ENCODE assay signal across 27 cellular contexts in genomic region chr19:42472402-42473147, GRCh38. TPM values are rescaled to one million over a fixed set of nuclear protein-coding genes. Genes with fewer than 3 reads are reported as not detected.
"Had no signal": no experiment of that assay in that cellular context is flagged by ENCODE, and none has a peak within 500 bp of the region (broad histone marks: within the 10 kb centered on the region; RNA-seq: fewer than 3 reads in every experiment).

No MANE protein-coding gene starts in this region.

- H3K9me3 ChIP-seq: esophagus muscularis mucosa, left ventricle myocardium inferior, right atrium auricular region, transverse colon had no signal

- H3K27ac Mint-ChIP-seq: activated CD4-positive, alpha-beta T cell treated with anti-CD3 and anti-CD28 coated beads, Interleukin-2, amount 10 ng/mL, durations not matched to agents 24 days and 14 days; activated CD8-positive, alpha-beta T cell treated with anti-CD3 and anti-CD28 coated beads, Interleukin-2, amount 10 ng/mL, durations not matched to agents 7 days and 5 days; activated naive CD8-positive, alpha-beta T cell; brain; memory B cell; natural killer cell treated with Interleukin-12 subunit alpha and Interleukin-12 subunit beta and Interleukin-15 and Interleukin-18, amount 100 ng/mL, for 72 hours had no signal

- H3K36me3 Mint-ChIP-seq: activated naive CD8-positive, alpha-beta T cell; brain; memory B cell; natural killer cell treated with Interleukin-12 subunit alpha and Interleukin-12 subunit beta and Interleukin-15 and Interleukin-18, amount 100 ng/mL, for 72 hours had no signal

- H3K4me3 ChIP-seq: esophagus muscularis mucosa, left ventricle myocardium inferior, right atrium auricular region, transverse colon had no signal

- ATAC-seq: activated CD8-positive, alpha-beta T cell treated with anti-CD3 and anti-CD28 coated beads, Interleukin-2, amount 10 ng/mL, durations not matched to agents 7 days and 5 days; natural killer cell treated with Interleukin-12 subunit alpha and Interleukin-12 subunit beta and Interleukin-15 and Interleukin-18, amount 100 ng/mL, for 72 hours had no signal

- H3K4me3 Mint-ChIP-seq: activated CD4-positive, alpha-beta T cell treated with anti-CD3 and anti-CD28 coated beads, Interleukin-2, amount 10 ng/mL, durations not matched to agents 24 days and 14 days; activated CD8-positive, alpha-beta T cell treated with anti-CD3 and anti-CD28 coated beads, Interleukin-2, amount 10 ng/mL, durations not matched to agents 7 days and 5 days; activated naive CD8-positive, alpha-beta T cell; brain; central memory CD8-positive, alpha-beta T cell; memory B cell; natural killer cell treated with Interleukin-12 subunit alpha and Interleukin-12 subunit beta and Interleukin-15 and Interleukin-18, amount 100 ng/mL, for 72 hours had no signal

- H3K9me3 Mint-ChIP-seq: activated CD4-positive, alpha-beta T cell treated with anti-CD3 and anti-CD28 coated beads, Interleukin-2, amount 10 ng/mL, durations not matched to agents 24 days and 14 days; brain; central memory CD8-positive, alpha-beta T cell; memory B cell; natural killer cell treated with Interleukin-12 subunit alpha and Interleukin-12 subunit beta and Interleukin-15 and Interleukin-18, amount 100 ng/mL, for 72 hours had no signal

- H3K4me1 ChIP-seq: right atrium auricular region had no signal

- H3K27me3 ChIP-seq: right atrium auricular region, transverse colon had no signal

- H3K27me3 Mint-ChIP-seq: activated naive CD8-positive, alpha-beta T cell; central memory CD8-positive, alpha-beta T cell; memory B cell had no signal

- H3K36me3 ChIP-seq: esophagus muscularis mucosa, left ventricle myocardium inferior, right atrium auricular region, transverse colon had no signal

- H3K27ac ChIP-seq: esophagus muscularis mucosa, left ventricle myocardium inferior, right atrium auricular region had no signal

- H3K4me1 Mint-ChIP-seq: central memory CD8-positive, alpha-beta T cell had no signal

- DNase-seq: activated CD4-positive, alpha-beta T cell treated with anti-CD3 and anti-CD28 coated beads, Interleukin-2, amount 10 ng/mL, durations not matched to agents 24 days and 14 days; activated CD4-positive, CD25-positive, alpha-beta regulatory T cell; activated CD8-positive, alpha-beta memory T cell treated with anti-CD3 and anti-CD28 coated beads, Interleukin-2, amount 50 U/mL, for 4 hours; activated CD8-positive, alpha-beta T cell treated with anti-CD3 and anti-CD28 coated beads, Interleukin-2, amount 10 ng/mL, durations not matched to agents 7 days and 5 days; activated gamma-delta T cell; activated T-cell treated with anti-CD3 and anti-CD28 coated beads, Interleukin-2, amount 50 U/mL, for 48 hours; cortex of kidney; effector CD4-positive, alpha-beta T cell; hippocampal formation; left ventricle myocardium inferior; nucleus accumbens; small intestine; stimulated activated CD4-positive, alpha-beta T cell treated with anti-CD3 and anti-CD28 coated beads, Interleukin-4, amount 100 ng/mL, for 24 hours; stimulated activated naive CD4-positive, alpha-beta T cell treated with Interleukin-2 at 50 U/mL for 16 hours; T-helper 2 cell had no signal

RNA-seq across cellular contexts. Expression of gene CXCL17, which starts 29.8 kb away (rescaled TPM):
- total RNA-seq: activated CD4-positive, alpha-beta T cell treated with anti-CD3 and anti-CD28 coated beads, Interleukin-2, amount 10 ng/mL, durations not matched to agents 24 days and 14 days; activated CD8-positive, alpha-beta T cell treated with anti-CD3 and anti-CD28 coated beads, Interleukin-2, amount 10 ng/mL, durations not matched to agents 7 days and 5 days; fibroblast of villous mesenchyme; glomerular endothelial cell; kidney epithelial cell; left ventricle myocardium inferior; natural killer cell treated with Interleukin-12 subunit alpha and Interleukin-12 subunit beta and Interleukin-15 and Interleukin-18, amount 100 ng/mL, for 72 hours; posterior vena cava; right atrium auricular region; transverse colon had no signal
